Comparison of ENCODE assay signal across 7 cellular contexts in genomic region chr6:51200676-51201075, GRCh38.
"Had no signal": no experiment of that assay in that cellular context is flagged by ENCODE, and none has a peak within 500 bp of the region (broad histone marks: within the 10 kb centered on the region; RNA-seq: fewer than 3 reads in every experiment).

No MANE protein-coding gene starts in this region.

- DNase-seq: GM23248, GOT3, H7, HFFc6, IMR-90 had no signal

- H3K4me3 ChIP-seq: GM23248, HAP-1, K562 had no signal

- H3K27ac Mint-ChIP-seq: HFFc6 had no signal

- H3K27ac ChIP-seq: GM23248 had no signal

- H3K4me3 Mint-ChIP-seq: HFFc6 had no signal
